In the genomic region with DNA sequence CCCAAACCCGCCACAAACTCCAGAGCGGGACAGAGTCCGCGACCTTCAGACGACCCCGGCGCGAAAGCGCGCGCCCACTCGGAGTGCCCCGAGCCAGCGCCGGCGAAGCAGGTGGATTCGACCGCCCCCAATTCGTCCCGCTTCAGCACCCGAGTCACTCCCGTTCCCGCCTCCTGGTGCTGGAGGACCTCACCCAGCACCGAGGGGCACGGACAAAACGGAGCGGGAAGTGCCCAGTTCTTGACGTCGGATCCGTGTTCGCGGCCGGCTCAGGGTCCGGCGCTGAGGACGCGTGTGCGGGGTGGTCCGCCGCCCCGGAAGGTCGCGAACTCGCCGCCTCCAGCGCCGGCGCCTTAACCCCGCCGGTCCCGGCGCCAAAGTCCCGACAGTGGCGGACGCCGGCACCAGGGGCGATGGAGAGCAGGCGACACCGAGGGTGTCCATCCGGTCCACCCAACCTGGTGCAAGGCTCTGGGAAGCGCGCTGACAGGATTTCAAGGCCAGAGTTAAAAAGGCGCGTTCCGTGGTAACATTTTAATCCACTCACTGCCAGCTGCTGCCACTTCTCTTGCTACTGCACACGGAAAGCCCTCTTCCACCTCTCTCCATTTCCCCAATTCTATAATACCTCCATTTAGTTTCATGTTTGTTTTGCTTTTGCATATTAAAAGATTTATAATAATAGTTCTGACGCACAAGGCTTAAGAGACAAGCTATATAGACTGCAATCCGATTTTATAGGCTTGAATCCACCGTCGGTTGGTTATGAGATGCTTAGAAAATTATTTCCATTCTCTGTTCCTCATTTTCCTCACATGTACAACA, we compare ENCODE assay signal across 1 cellular context.
TF ChIP-seq lines count a peak whose summit lies in the region.

No MANE protein-coding gene starts in this region.

TF ChIP-seq in GM23338, 12 proteins besides CTCF, POLR2A, EP300 and RAD21 (continued from another document):
- no peak for TF ChIP-seq ZNF331 (CRISPR knock-in tag; IDR thresholded peaks at IDR 0.05; ENCODE audit: low read depth)
- no peak for TF ChIP-seq ETS1 (IDR thresholded peaks at IDR 0.05)
- TF ChIP-seq, protein P1, sequence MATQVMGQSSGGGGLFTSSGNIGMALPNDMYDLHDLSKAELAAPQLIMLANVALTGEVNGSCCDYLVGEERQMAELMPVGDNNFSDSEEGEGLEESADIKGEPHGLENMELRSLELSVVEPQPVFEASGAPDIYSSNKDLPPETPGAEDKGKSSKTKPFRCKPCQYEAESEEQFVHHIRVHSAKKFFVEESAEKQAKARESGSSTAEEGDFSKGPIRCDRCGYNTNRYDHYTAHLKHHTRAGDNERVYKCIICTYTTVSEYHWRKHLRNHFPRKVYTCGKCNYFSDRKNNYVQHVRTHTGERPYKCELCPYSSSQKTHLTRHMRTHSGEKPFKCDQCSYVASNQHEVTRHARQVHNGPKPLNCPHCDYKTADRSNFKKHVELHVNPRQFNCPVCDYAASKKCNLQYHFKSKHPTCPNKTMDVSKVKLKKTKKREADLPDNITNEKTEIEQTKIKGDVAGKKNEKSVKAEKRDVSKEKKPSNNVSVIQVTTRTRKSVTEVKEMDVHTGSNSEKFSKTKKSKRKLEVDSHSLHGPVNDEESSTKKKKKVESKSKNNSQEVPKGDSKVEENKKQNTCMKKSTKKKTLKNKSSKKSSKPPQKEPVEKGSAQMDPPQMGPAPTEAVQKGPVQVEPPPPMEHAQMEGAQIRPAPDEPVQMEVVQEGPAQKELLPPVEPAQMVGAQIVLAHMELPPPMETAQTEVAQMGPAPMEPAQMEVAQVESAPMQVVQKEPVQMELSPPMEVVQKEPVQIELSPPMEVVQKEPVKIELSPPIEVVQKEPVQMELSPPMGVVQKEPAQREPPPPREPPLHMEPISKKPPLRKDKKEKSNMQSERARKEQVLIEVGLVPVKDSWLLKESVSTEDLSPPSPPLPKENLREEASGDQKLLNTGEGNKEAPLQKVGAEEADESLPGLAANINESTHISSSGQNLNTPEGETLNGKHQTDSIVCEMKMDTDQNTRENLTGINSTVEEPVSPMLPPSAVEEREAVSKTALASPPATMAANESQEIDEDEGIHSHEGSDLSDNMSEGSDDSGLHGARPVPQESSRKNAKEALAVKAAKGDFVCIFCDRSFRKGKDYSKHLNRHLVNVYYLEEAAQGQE (IDR thresholded peaks at IDR 0.05; ENCODE audit: unreplicated experiment): no peak
